ENCODE assay signal across 10 cellular contexts in genomic region chr20:58514321-58515239, GRCh38. TPM values are rescaled to one million over a fixed set of nuclear protein-coding genes. Genes with fewer than 3 reads are reported as not detected.
DNase-seq lines count a peak whose midpoint lies in the region; ATAC-seq, FAIRE-seq and TF ChIP-seq lines count a peak whose summit lies in the region.
"Had no signal": no experiment of that assay in that cellular context is flagged by ENCODE, and none has a peak within 500 bp of the region (broad histone marks: within the 10 kb centered on the region; RNA-seq: fewer than 3 reads in every experiment).

No MANE protein-coding gene starts in this region.

- peak; percentile 12 for ATAC-seq in PC-3
- ATAC-seq in HepG2: no peak; the same call in 2 of the 3 replicates
- ATAC-seq in activated T-cell treated with anti-CD3 and anti-CD28 coated beads, Interleukin-2, amount 50 U/mL, for 4 hours: no peak
- no peak for ATAC-seq in activated naive CD8-positive, alpha-beta T cell treated with anti-CD3 and anti-CD28 coated beads, Interleukin-2, amount 50 U/mL, for 24 hours
- ATAC-seq in HG02610 (IDR thresholded peaks at IDR 0.05; ENCODE audit: unreplicated experiment): no peak

- H3K36me3 Mint-ChIP-seq in type B pancreatic cell: no peaks in the 10 kb centered on the region
- no peaks in the 10 kb centered on the region for H3K36me3 Mint-ChIP-seq in activated T-cell treated with anti-CD3 and anti-CD28 coated beads, Interleukin-2, amount 50 U/mL, for 4 hours (ENCODE audit: insufficient read depth)
- H3K36me3 Mint-ChIP-seq in activated naive CD8-positive, alpha-beta T cell treated with anti-CD3 and anti-CD28 coated beads, Interleukin-2, amount 50 U/mL, for 24 hours (ENCODE audit: low read depth): no peaks in the 10 kb centered on the region
- H3K36me3 Mint-ChIP-seq: activated naive CD4-positive, alpha-beta T cell treated with anti-CD3 and anti-CD28 coated beads, Interleukin-2, amount 50 U/mL, for 24 hours had no signal

- FAIRE-seq in HepG2 (lab: Jason Lieb, UNC): no peak
- FAIRE-seq: pancreas had no signal

- peaks cover 37% of the 10 kb centered on the region for H3K79me2 ChIP-seq in PC-3 (ENCODE audit: low read length)
- no peaks in the 10 kb centered on the region for H3K79me2 ChIP-seq in HepG2 (ENCODE audit: insufficient read depth, low read length)

- no peak for TF ChIP-seq RAD21 in HepG2 (CRISPR knock-in tag; IDR thresholded peaks at IDR 0.05)

- intact Hi-C loops in PC-3 (cut with micrococcal nuclease): loop anchor here (10.0 kb wide), 1 partner anchor 130 kb away; no protein-coding TSS in a partner anchor
- intact Hi-C loops in HepG2 (cut with micrococcal nuclease; ENCODE audit: unreplicated experiment): no loop called here

- H3K9me3 Mint-ChIP-seq in type B pancreatic cell: no peaks in the 10 kb centered on the region
- no peaks in the 10 kb centered on the region for H3K9me3 Mint-ChIP-seq in activated T-cell treated with anti-CD3 and anti-CD28 coated beads, Interleukin-2, amount 50 U/mL, for 4 hours
- H3K9me3 Mint-ChIP-seq in activated naive CD8-positive, alpha-beta T cell treated with anti-CD3 and anti-CD28 coated beads, Interleukin-2, amount 50 U/mL, for 24 hours: no peaks in the 10 kb centered on the region
- H3K9me3 Mint-ChIP-seq: activated naive CD4-positive, alpha-beta T cell treated with anti-CD3 and anti-CD28 coated beads, Interleukin-2, amount 50 U/mL, for 24 hours had no signal

- H3K9ac ChIP-seq in PC-3 (ENCODE audit: low read length): peak overlapping the region; percentile 58
- H3K9ac ChIP-seq in HepG2 (ENCODE audit: insufficient read depth, low read depth, low read length): no peak overlapping the region

- H3F3A ChIP-seq in PC-3 (ENCODE audit: low read length, unreplicated experiment): no peaks in the 10 kb centered on the region

- no peak for TF ChIP-seq CTCF in PC-3 (conservative IDR thresholded peaks at IDR 0.05; ENCODE audit: low read depth, low read length)
- TF ChIP-seq CTCF in epithelial cell of proximal tubule (conservative IDR thresholded peaks at IDR 0.05; ENCODE audit: low read depth, low read length): no peak
- no peak for TF ChIP-seq CTCF in HepG2 (CRISPR knock-in tag; IDR thresholded peaks at IDR 0.05)
- no peak for TF ChIP-seq CTCF in type B pancreatic cell (conservative IDR thresholded peaks at IDR 0.05)

- in situ Hi-C loops in HepG2 (cut with HindIII; ENCODE audit: extremely low pct_ligation_motif_present, low pct_unique_long_range_greater_than_20kb): no loop called here

- no peak overlapping the region for H3K27ac Mint-ChIP-seq in type B pancreatic cell
- H3K27ac Mint-ChIP-seq in activated naive CD8-positive, alpha-beta T cell treated with anti-CD3 and anti-CD28 coated beads, Interleukin-2, amount 50 U/mL, for 24 hours: no peak overlapping the region
- H3K27ac Mint-ChIP-seq: activated naive CD4-positive, alpha-beta T cell treated with anti-CD3 and anti-CD28 coated beads, Interleukin-2, amount 50 U/mL, for 24 hours had no signal

- H4K20me1 ChIP-seq in PC-3 (ENCODE audit: low read length) (no peaks in the 10 kb centered on the region), HepG2 (ENCODE audit: insufficient read depth, low read length) (no peaks in the 10 kb centered on the region; the same call in 1 of the 2 replicates)

- peaks cover 81% of the 10 kb centered on the region for H3K27me3 Mint-ChIP-seq in type B pancreatic cell
- peaks cover 49% of the 10 kb centered on the region for H3K27me3 Mint-ChIP-seq in activated T-cell treated with anti-CD3 and anti-CD28 coated beads, Interleukin-2, amount 50 U/mL, for 4 hours (ENCODE audit: low read depth)
- peaks cover 25% of the 10 kb centered on the region for H3K27me3 Mint-ChIP-seq in activated naive CD8-positive, alpha-beta T cell treated with anti-CD3 and anti-CD28 coated beads, Interleukin-2, amount 50 U/mL, for 24 hours

- no peaks in the 10 kb centered on the region for H3K36me3 ChIP-seq in PC-3 (ENCODE audit: low read depth, low read length)
- no peaks in the 10 kb centered on the region for H3K36me3 ChIP-seq in HepG2 (replicated peaks in 1 of 2; ENCODE audit: control insufficient read depth in 1 of 2, insufficient read depth in 2 of 2, low read length in 2 of 2)
- H3K36me3 ChIP-seq: pancreas had no signal

- no peaks in the 10 kb centered on the region for H3K9me2 ChIP-seq in PC-3 (replicated peaks; ENCODE audit: low read length)

- H3K4me1 Mint-ChIP-seq in type B pancreatic cell (ENCODE audit: unreplicated experiment): peaks cover 6% of the 10 kb centered on the region
- no peaks in the 10 kb centered on the region for H3K4me1 Mint-ChIP-seq in activated T-cell treated with anti-CD3 and anti-CD28 coated beads, Interleukin-2, amount 50 U/mL, for 4 hours (ENCODE audit: low read depth)
- H3K4me1 Mint-ChIP-seq in activated naive CD8-positive, alpha-beta T cell treated with anti-CD3 and anti-CD28 coated beads, Interleukin-2, amount 50 U/mL, for 24 hours: peaks cover 1% of the 10 kb centered on the region
- H3K4me1 Mint-ChIP-seq: activated naive CD4-positive, alpha-beta T cell treated with anti-CD3 and anti-CD28 coated beads, Interleukin-2, amount 50 U/mL, for 24 hours had no signal

- H3K27me3 ChIP-seq in PC-3 (ENCODE audit: low read length) (no peaks in the 10 kb centered on the region), HepG2 (ENCODE audit: control insufficient read depth in 1 of 2, insufficient read depth in 2 of 2, low read length in 2 of 2) (peaks cover 11 to 85% of the 10 kb centered on the region in 2 experiments; a peak in 4 of 5 replicates)

- DNase-seq in PC-3 (no peak), epithelial cell of proximal tubule (ENCODE audit: low read depth) (no peak), HepG2 (ENCODE audit: low spot score) (no peak), type B pancreatic cell (ENCODE audit: extremely low spot score, unreplicated experiment) (peak; percentile 69)
- no peak for DNase-seq in activated T-cell treated with anti-CD3 and anti-CD28 coated beads, Interleukin-2, amount 50 U/mL, for 4 hours
- DNase-seq in activated naive CD8-positive, alpha-beta T cell treated with anti-CD3 and anti-CD28 coated beads, Interleukin-2, amount 50 U/mL, for 24 hours: no peak

- TSS peak; percentile 54 for BruUV-seq in PC-3 (replicated peaks; lab: Mats Ljungman, UMichigan)
- BruUV-seq in HepG2 (replicated peaks; lab: Mats Ljungman, UMichigan): no TSS peak

- H3K4me3 ChIP-seq in PC-3 (ENCODE audit: low read length) (peak overlapping the region; percentile 67), epithelial cell of proximal tubule (ENCODE audit: low read depth, low read length) (peak overlapping the region; percentile 47), HepG2 (replicated peaks in 1 of 3; ENCODE audit: insufficient read depth in 1 of 3, low read depth in 2 of 3, low read length in 3 of 3) (no peak overlapping the region)
- H3K4me3 ChIP-seq: pancreas had no signal

- no peak for TF ChIP-seq POLR2A in HepG2 (IDR thresholded peaks at IDR 0.05; ENCODE audit: insufficient read depth in 1 of 2, low read depth in 2 of 2, low read length in 2 of 2)

- TF ChIP-seq EP300 in HepG2 (IDR thresholded peaks at IDR 0.05; ENCODE audit: low read depth in 2 of 2, low read length in 2 of 2) (no peak), HepG2 (CRISPR knock-in tag; IDR thresholded peaks at IDR 0.05; ENCODE audit: borderline replicate concordance) (no peak)

- peak overlapping the region; percentile 78 for H3K4me3 Mint-ChIP-seq in type B pancreatic cell
- H3K4me3 Mint-ChIP-seq in activated T-cell treated with anti-CD3 and anti-CD28 coated beads, Interleukin-2, amount 50 U/mL, for 4 hours: no peak overlapping the region
- H3K4me3 Mint-ChIP-seq in activated naive CD8-positive, alpha-beta T cell treated with anti-CD3 and anti-CD28 coated beads, Interleukin-2, amount 50 U/mL, for 24 hours: no peak overlapping the region
- H3K4me3 Mint-ChIP-seq: activated naive CD4-positive, alpha-beta T cell treated with anti-CD3 and anti-CD28 coated beads, Interleukin-2, amount 50 U/mL, for 24 hours had no signal

- H3K4me2 ChIP-seq in PC-3 (ENCODE audit: low read length) (peak overlapping the region; percentile 82), HepG2 (ENCODE audit: low read depth, low read length) (no peak overlapping the region)

- H3K9me3 ChIP-seq in PC-3 (ENCODE audit: low read length): no peaks in the 10 kb centered on the region
- H3K9me3 ChIP-seq in HepG2 (ENCODE audit: low read length): no peaks in the 10 kb centered on the region
- H3K9me3 ChIP-seq: pancreas had no signal

- peaks cover 22% of the 10 kb centered on the region for H3K4me1 ChIP-seq in PC-3 (ENCODE audit: insufficient read depth, low read length)
- no peaks in the 10 kb centered on the region for H3K4me1 ChIP-seq in HepG2 (ENCODE audit: insufficient read depth, low read length)
- H3K4me1 ChIP-seq: pancreas had no signal

- CTCF ChIA-PET in PC-3 (lab: Charles Lee): no interaction called here
- CTCF ChIA-PET in HepG2 (lab: Yijun Ruan, JAX; ENCODE audit: low intra/inter-chr PET ratio, low total read pairs): no interaction called here

- H3K27ac ChIP-seq in PC-3 (ENCODE audit: low read length) (no peak overlapping the region), HepG2 (ENCODE audit: extremely low read length, insufficient read depth, low read length) (no peak overlapping the region)
- H3K27ac ChIP-seq: pancreas, VCaP had no signal

- H2AFZ ChIP-seq in PC-3 (ENCODE audit: low read length) (peak overlapping the region; percentile 83), HepG2 (ENCODE audit: low read length) (no peak overlapping the region)

- 42% methylated on average over 64 of the region's 74 CpGs for WGBS in HepG2 (ENCODE audit: low lambda C conversion rate)

- POLR2A ChIA-PET in PC-3 (lab: Charles Lee; ENCODE audit: unreplicated experiment) (interaction anchor here (1.0 kb wide), 1 partner anchor 137 kb away, joined by 3 read pairs; the partner anchor contains the start of gene STX16), HepG2 (lab: Yijun Ruan, JAX) (no interaction called here)

RNA-seq across cellular contexts. Expression of gene APCDD1L, which starts 0.6 kb away (rescaled TPM):
- total RNA-seq in PC-3 (2014; rRNA removed): 2.0 and 4.9 TPM in 2 replicates
- 0.86 and 1.7 TPM in 2 replicates for total RNA-seq in epithelial cell of proximal tubule
- total RNA-seq in HepG2 (2016; rRNA removed; fragmentation: Illumina TruSeq; extraction: Trizol): not detected in 2 replicates
- not detected in 2 replicates for total RNA-seq in HepG2 (2016; cell fraction: cytosol; rRNA removed; fragmentation: Illumina TruSeq; extraction: Trizol; ENCODE audit: low read depth)
- not detected in 2 replicates for total RNA-seq in HepG2 (2016; cell fraction: insoluble cytoplasmic fraction; rRNA removed; fragmentation: Illumina TruSeq; extraction: Trizol)
- not detected in 2 replicates for total RNA-seq in HepG2 (2016; cell fraction: membrane; rRNA removed; fragmentation: Illumina TruSeq; extraction: Trizol)
- total RNA-seq in HepG2 (2016; cell fraction: nucleus; rRNA removed; fragmentation: Illumina TruSeq; extraction: Trizol): not detected in 2 replicates
- polyA plus RNA-seq in HepG2 (2011; rRNA removed): not detected in 2 replicates
- polyA plus RNA-seq in HepG2 (2011; cell fraction: cytosol; rRNA removed): not detected in 2 replicates
- polyA plus RNA-seq in HepG2 (2011; cell fraction: nucleus; rRNA removed): not detected in 2 replicates
- not detected in 2 replicates for polyA plus RNA-seq in HepG2 (2012)
- polyA plus RNA-seq in HepG2 (2016; cell fraction: cytosol; fragmentation: Illumina TruSeq; extraction: Trizol; ENCODE audit: low read depth): not detected in 2 replicates
- not detected in 2 replicates for polyA plus RNA-seq in HepG2 (2016; cell fraction: insoluble cytoplasmic fraction; fragmentation: Illumina TruSeq; extraction: Trizol; ENCODE audit: low read depth)
- polyA plus RNA-seq in HepG2 (2016; cell fraction: membrane; fragmentation: Illumina TruSeq; extraction: Trizol; ENCODE audit: low read depth): not detected in 2 replicates
- polyA plus RNA-seq in HepG2 (2016; cell fraction: nucleus; fragmentation: Illumina TruSeq; extraction: Trizol; ENCODE audit: insufficient read depth, low read depth): not detected in 2 replicates
- polyA minus RNA-seq in HepG2 (2011; rRNA and poly(A)+ RNA removed; ENCODE audit: low replicate concordance): 0.09 TPM in 1 of 2 replicates, not detected in the other
- not detected in 2 replicates for polyA minus RNA-seq in HepG2 (2011; cell fraction: cytosol; rRNA and poly(A)+ RNA removed)
- polyA minus RNA-seq in HepG2 (2011; cell fraction: nucleus; rRNA and poly(A)+ RNA removed): not detected in 2 replicates
- total RNA-seq in type B pancreatic cell (ENCODE audit: low replicate concordance): 0.26 and 0.53 TPM in 2 replicates
- total RNA-seq in activated T-cell treated with anti-CD3 and anti-CD28 coated beads, Interleukin-2, amount 50 U/mL, for 4 hours: not detected

Comparison
In these comparisons a context has a peak if more than half of its experiments do, and no peak if none do; other contexts are left out.
1. H3K4me3 ChIP-seq: peak in PC-3 (single experiment) and epithelial cell of proximal tubule (single experiment); none in HepG2 (0 of 3).